ENCODE assay signal across 11 cellular contexts in genomic region chr14:34465069-34465859, GRCh38. TPM values are rescaled to one million over a fixed set of nuclear protein-coding genes. Genes with fewer than 3 reads are reported as not detected.
DNase-seq lines count a peak whose midpoint lies in the region; TF ChIP-seq lines count a peak whose summit lies in the region.
"Had no signal": no experiment of that assay in that cellular context is flagged by ENCODE, and none has a peak within 500 bp of the region (broad histone marks: within the 10 kb centered on the region; RNA-seq: fewer than 3 reads in every experiment).

No MANE protein-coding gene starts in this region.

- CTCF ChIA-PET in GM10248 (lab: Yijun Ruan, JAX): interaction anchor here (1.0 to 2.0 kb wide), 4 partner anchors 10 to 34 kb away, joined by 3 to 8 read pairs (median 4); no protein-coding TSS in a partner anchor

- POLR2A ChIA-PET in GM10248 (lab: Yijun Ruan, JAX): no interaction called here

- H3K27ac ChIP-seq in spleen (peak overlapping the region in 6 of 8 donors; percentile 3 to 69 (median 39)), stomach (no peak overlapping the region)
- H3K27ac ChIP-seq: psoas muscle had no signal

- H3K4me1 ChIP-seq in spleen (peaks cover 0 to 34% (median 18%) of the 10 kb centered on the region in 6 donors), stomach (peaks cover 0 to 22% (median 19%) of the 10 kb centered on the region in 4 donors)

- TF ChIP-seq POLR2A in spleen (IDR thresholded peaks at IDR 0.05): no peak
- no peak for TF ChIP-seq POLR2A in stomach (IDR thresholded peaks at IDR 0.05)

- TF ChIP-seq CTCF in fibroblast of pulmonary artery (IDR thresholded peaks at IDR 0.05; ENCODE audit: low read length, missing control alignments) (no peak), spleen (IDR thresholded peaks at IDR 0.05 in 8 of 11, conservative IDR thresholded peaks at IDR 0.05 in 3 of 11) (no peak), GM10248 (IDR thresholded peaks at IDR 0.05; ENCODE audit: control extremely low read depth, extremely low read depth, low read depth, missing control alignments) (no peak), stomach (IDR thresholded peaks at IDR 0.05) (no peak)

- no peak for TF ChIP-seq EP300 in stomach (IDR thresholded peaks at IDR 0.05)

- H3K27me3 ChIP-seq in spleen (replicated peaks in 1 of 7) (no peaks in the 10 kb centered on the region), stomach (no peaks in the 10 kb centered on the region)

- 25 to 34% (median 27%) methylated on average over 2 of the region's 2 CpGs for WGBS in spleen, 5 donors
- WGBS in stomach, 5 donors: 51 to 62% (median 55%) methylated on average over 2 of the region's 2 CpGs

- H3K36me3 ChIP-seq in spleen (no peaks in the 10 kb centered on the region), stomach (no peaks in the 10 kb centered on the region)

- H3K4me3 ChIP-seq in fibroblast of pulmonary artery (replicated peaks; ENCODE audit: low read depth, low read length) (no peak overlapping the region), spleen (no peak overlapping the region), stomach (no peak overlapping the region)
- H3K4me3 ChIP-seq: psoas muscle had no signal

- DNase-seq in NCI-H748 (lab: John Stamatoyannopoulos, UW; ENCODE audit: unreplicated experiment) (peak; percentile 15), NCI-H748 treated with DMSO at 0.1 percent for 48 hours (lab: John Stamatoyannopoulos, UW) (no peak), OCI-M2 (lab: John Stamatoyannopoulos, UW; ENCODE audit: unreplicated experiment) (peak; percentile 48), fibroblast of pulmonary artery (ENCODE audit: low read depth) (peak; percentile 79), spleen (no peak), GM10248 (ENCODE audit: extremely low spot score) (no peak), stomach (no peak)
- no peak for DNase-seq in activated naive CD4-positive, alpha-beta T cell (lab: John Stamatoyannopoulos, UW)
- DNase-seq: activated CD4-positive, alpha-beta T cell treated with anti-CD3 and anti-CD28 coated beads for 48 hours; psoas muscle; stimulated activated CD8-positive, alpha-beta memory T cell treated with anti-CD3 and anti-CD28 coated beads, Interleukin-4, amount 100 ng/mL, for 48 hours had no signal

- no peaks in the 10 kb centered on the region for H3K9me3 ChIP-seq in spleen
- H3K9me3 ChIP-seq in stomach: no peaks in the 10 kb centered on the region
- H3K9me3 ChIP-seq: psoas muscle had no signal

- intact Hi-C loops in spleen (cut with DNase I; ENCODE audit: low total_unique reads): no loop called here
- intact Hi-C loops in stomach (cut with DNase I; ENCODE audit: low total_unique reads): no loop called here

RNA-seq across cellular contexts. Expression of gene SPTSSA, which starts 3.2 kb away (rescaled TPM):
- total RNA-seq in spleen (10 to 100 TPM in 4 of 7 donors, 1 to 10 TPM in 3; 8.9 to 16.7 (median 10.2) TPM), stomach (10 to 100 TPM in 3 of 5 donors, 1 to 10 TPM in 1, under 1 TPM in 1; 0.29 to 34.1 (median 15.8) TPM)
- polyA plus RNA-seq in spleen (10 to 100 TPM; 12.9 to 16.6 (median 15.8) TPM), stomach (10 to 100 TPM; 25.4 to 36.0 (median 35.6) TPM)

Comparison
In these comparisons a context has a peak if more than half of its experiments do, and no peak if none do; other contexts are left out.
1. DNase-seq: peak in NCI-H748 (single experiment), OCI-M2 (single experiment) and fibroblast of pulmonary artery (single experiment); none in NCI-H748 treated with DMSO at 0.1 percent for 48 hours (single experiment), spleen (single experiment), GM10248 (single experiment), stomach (single experiment) and activated naive CD4-positive, alpha-beta T cell (0 of 4).
2. H3K27ac ChIP-seq: peak in spleen (6 of 8); none in stomach (0 of 5).